ENCODE assay signal across 10 cellular contexts in genomic region chr15:92915766-92916435, GRCh38. TPM values are rescaled to one million over a fixed set of nuclear protein-coding genes. Genes with fewer than 3 reads are reported as not detected.
A peak's percentile ranks its signal among the peaks of the same experiment; 100 is the strongest.
DNase-seq lines count a peak whose midpoint lies in the region; ATAC-seq and TF ChIP-seq lines count a peak whose summit lies in the region.
"Had no signal": no experiment of that assay in that cellular context is flagged by ENCODE, and none has a peak within 500 bp of the region (broad histone marks: within the 10 kb centered on the region; RNA-seq: fewer than 3 reads in every experiment).

No MANE protein-coding gene starts in this region.

- TF ChIP-seq CTCF in esophagus squamous epithelium (IDR thresholded peaks at IDR 0.05) = no peak

- H3K4me1 Mint-ChIP-seq in T-helper 17 cell = peaks cover 63% of the 10 kb centered on the region

- TF ChIP-seq POLR2A in esophagus squamous epithelium (IDR thresholded peaks at IDR 0.05) = no peak

- H3K36me3 Mint-ChIP-seq in T-helper 17 cell (ENCODE audit: low read depth) = peaks cover 7% of the 10 kb centered on the region

- peaks cover 0 to 6% (median 0%) of the 10 kb centered on the region in 3 donors for H3K36me3 ChIP-seq in esophagus squamous epithelium
- no peaks in the 10 kb centered on the region for H3K36me3 ChIP-seq in skeletal muscle tissue (ENCODE audit: control insufficient read depth in 3 of 3, insufficient read depth in 3 of 3, low read length in 3 of 3)

- H3K9me3 ChIP-seq in T-helper 17 cell (ENCODE audit: control insufficient read depth, low read length, poor library complexity, severe bottlenecking) = no peaks in the 10 kb centered on the region
- no peaks in the 10 kb centered on the region for H3K9me3 ChIP-seq in esophagus squamous epithelium
- H3K9me3 ChIP-seq in skeletal muscle tissue (ENCODE audit: control insufficient read depth in 3 of 3, low read length in 3 of 3) = no peaks in the 10 kb centered on the region

- H3K27me3 Mint-ChIP-seq in T-helper 17 cell = no peaks in the 10 kb centered on the region

- peaks cover 35 to 100% (median 75%) of the 10 kb centered on the region in 3 donors for H3K4me1 ChIP-seq in esophagus squamous epithelium
- peaks cover 41 to 56% (median 47%) of the 10 kb centered on the region in 3 donors for H3K4me1 ChIP-seq in skeletal muscle tissue (ENCODE audit: control insufficient read depth in 3 of 3, insufficient read depth in 3 of 3, low read length in 3 of 3)

- intact Hi-C loops in esophagus squamous epithelium (cut with DNase I) = loop anchor here (5.0 kb wide), 1 partner anchor 109 kb away; no protein-coding TSS in a partner anchor

- WGBS in esophagus squamous epithelium, 2 donors = 81 to 83% methylated on average over 4 of the region's 4 CpGs

- peak overlapping the region; percentile 71 for H3K4me3 Mint-ChIP-seq in T-helper 17 cell

- peak overlapping the region in 1 of 3 donors; percentile 34 for H3K9ac ChIP-seq in skeletal muscle tissue (ENCODE audit: low read depth in 1 of 3, low read length in 3 of 3)

- no peak overlapping the region for H3K4me3 ChIP-seq in esophagus squamous epithelium
- no peak overlapping the region for H3K4me3 ChIP-seq in skeletal muscle tissue (ENCODE audit: low read length in 3 of 3)

- ATAC-seq in T-helper 17 cell = no peak
- no peak for ATAC-seq in HG02870 (IDR thresholded peaks at IDR 0.05; ENCODE audit: unreplicated experiment)

- peak; percentile 33 for DNase-seq in EL
- DNase-seq in T-helper 17 cell = no peak
- DNase-seq in esophagus squamous epithelium (lab: John Stamatoyannopoulos, UW) = no peak
- no peak for DNase-seq in NCI-H69 (lab: John Stamatoyannopoulos, UW)
- no peak for DNase-seq in NCI-H146 (lab: John Stamatoyannopoulos, UW)
- no peak for DNase-seq in NCI-H526 treated with DMSO at 0.1 percent for 48 hours (lab: John Stamatoyannopoulos, UW)
- DNase-seq: hippocampal formation, NCI-H524 treated with DMSO at 0.1 percent for 48 hours had no signal

- H3K27me3 ChIP-seq in esophagus squamous epithelium (no peaks in the 10 kb centered on the region), skeletal muscle tissue (ENCODE audit: control insufficient read depth in 3 of 3, insufficient read depth in 3 of 3, low read length in 3 of 3) (no peaks in the 10 kb centered on the region)

- H3K27ac Mint-ChIP-seq in T-helper 17 cell = peak overlapping the region; percentile 100

- H3K27ac ChIP-seq in esophagus squamous epithelium = peak overlapping the region; percentile 70 to 100 (median 91)
- H3K27ac ChIP-seq in skeletal muscle tissue (ENCODE audit: low read depth, low read length) = peak overlapping the region; percentile 46

RNA-seq across cellular contexts. Expression of gene CHD2, which starts 15.8 kb away (rescaled TPM):
- 100 to 1,000 TPM; 505 to 520 TPM for total RNA-seq in T-helper 17 cell
- total RNA-seq in esophagus squamous epithelium = 100 to 1,000 TPM in 1 of 4 donors, 10 to 100 TPM in 3; 36.1 to 132 (median 74.8) TPM
- total RNA-seq in skeletal muscle tissue = 105 TPM
